12 cellular contexts compared by ENCODE assay signal in genomic region chr5:25119654-25120053, GRCh38.
DNase-seq lines count a peak whose midpoint lies in the region; ATAC-seq and TF ChIP-seq lines count a peak whose summit lies in the region.
"Had no signal": no experiment of that assay in that cellular context is flagged by ENCODE, and none has a peak within 500 bp of the region (broad histone marks: within the 10 kb centered on the region; RNA-seq: fewer than 3 reads in every experiment).

No MANE protein-coding gene starts in this region.

- peak; percentile 41 for TF ChIP-seq CTCF in upper lobe of right lung (IDR thresholded peaks at IDR 0.05)

- DNase-seq in NOMO-1 treated with DMSO at 0.1 percent for 48 hours (lab: John Stamatoyannopoulos, UW; ENCODE audit: unreplicated experiment) (peak; percentile 51), NOMO-1 treated with dmso at 0.1 percent for 144 hours (lab: John Stamatoyannopoulos, UW; ENCODE audit: unreplicated experiment) (no peak), NCI-H446 treated with DMSO at 0.1 percent for 48 hours (lab: John Stamatoyannopoulos, UW) (peak; percentile 37), T47D (ENCODE audit: low read depth in 1 of 2, low spot score in 1 of 2) (peak; percentile 37 to 77), upper lobe of right lung (no peak)
- DNase-seq in activated naive CD8-positive, alpha-beta T cell treated with anti-CD3 and anti-CD28 coated beads, Interleukin-2, amount 50 U/mL, for 24 hours, result no peak
- DNase-seq: HCEC 1CT had no signal

- no peaks in the 10 kb centered on the region for H3K4me1 ChIP-seq in upper lobe of right lung
- H3K4me1 ChIP-seq: BLaER1 had no signal

- H3K4me1 Mint-ChIP-seq in activated naive CD8-positive, alpha-beta T cell treated with anti-CD3 and anti-CD28 coated beads, Interleukin-2, amount 50 U/mL, for 24 hours, result no peaks in the 10 kb centered on the region
- H3K4me1 Mint-ChIP-seq: central memory CD8-positive, alpha-beta T cell had no signal

- H3K9me3 ChIP-seq in upper lobe of right lung, result no peaks in the 10 kb centered on the region
- H3K9me3 ChIP-seq: BLaER1 had no signal

- H3K27ac ChIP-seq in upper lobe of right lung, result no peak overlapping the region
- H3K27ac ChIP-seq: BLaER1 had no signal

- H3K36me3 ChIP-seq in upper lobe of right lung, result no peaks in the 10 kb centered on the region
- H3K36me3 ChIP-seq: BLaER1 had no signal

- H3K27ac Mint-ChIP-seq in activated naive CD8-positive, alpha-beta T cell treated with anti-CD3 and anti-CD28 coated beads, Interleukin-2, amount 50 U/mL, for 24 hours, result no peak overlapping the region
- H3K27ac Mint-ChIP-seq: stimulated activated naive CD8-positive, alpha-beta T cell treated with anti-CD3 and anti-CD28 coated beads, Interleukin-15, Interleukin-2, amounts not matched to agents 100 ng/mL and 50 ng/mL, for 24 hours had no signal

- no peaks in the 10 kb centered on the region for H3K27me3 ChIP-seq in upper lobe of right lung
- H3K27me3 ChIP-seq: BLaER1 had no signal

- H3K36me3 Mint-ChIP-seq in activated naive CD8-positive, alpha-beta T cell treated with anti-CD3 and anti-CD28 coated beads, Interleukin-2, amount 50 U/mL, for 24 hours (ENCODE audit: low read depth), result no peaks in the 10 kb centered on the region

- peak; percentile 39 for ATAC-seq in upper lobe of right lung
- ATAC-seq in GM19351 (IDR thresholded peaks at IDR 0.05; ENCODE audit: unreplicated experiment), result no peak
- no peak for ATAC-seq in HG02981 (IDR thresholded peaks at IDR 0.05; ENCODE audit: unreplicated experiment)
- ATAC-seq in activated naive CD8-positive, alpha-beta T cell treated with anti-CD3 and anti-CD28 coated beads, Interleukin-2, amount 50 U/mL, for 24 hours, result no peak

- intact Hi-C loops in upper lobe of right lung (cut with DNase I), result no loop called here

- no peak overlapping the region for H3K4me3 Mint-ChIP-seq in activated naive CD8-positive, alpha-beta T cell treated with anti-CD3 and anti-CD28 coated beads, Interleukin-2, amount 50 U/mL, for 24 hours
- H3K4me3 Mint-ChIP-seq: central memory CD8-positive, alpha-beta T cell; stimulated activated naive CD8-positive, alpha-beta T cell treated with anti-CD3 and anti-CD28 coated beads, Interleukin-15, Interleukin-2, amounts not matched to agents 100 ng/mL and 50 ng/mL, for 24 hours had no signal

- H3K27me3 Mint-ChIP-seq in activated naive CD8-positive, alpha-beta T cell treated with anti-CD3 and anti-CD28 coated beads, Interleukin-2, amount 50 U/mL, for 24 hours, result no peaks in the 10 kb centered on the region
- H3K27me3 Mint-ChIP-seq: central memory CD8-positive, alpha-beta T cell; stimulated activated naive CD8-positive, alpha-beta T cell treated with anti-CD3 and anti-CD28 coated beads, Interleukin-15, Interleukin-2, amounts not matched to agents 100 ng/mL and 50 ng/mL, for 24 hours had no signal

- in situ Hi-C loops in T47D (cut with HindIII; ENCODE audit: low pct_unique_long_range_greater_than_20kb, low sequenced_read_pairs), result no loop called here

- no peak overlapping the region for H3K4me3 ChIP-seq in upper lobe of right lung
- H3K4me3 ChIP-seq: BLaER1 had no signal

- H3K9me3 Mint-ChIP-seq in activated naive CD8-positive, alpha-beta T cell treated with anti-CD3 and anti-CD28 coated beads, Interleukin-2, amount 50 U/mL, for 24 hours, result peaks cover 11% of the 10 kb centered on the region

Comparison
In these comparisons a context has a peak if more than half of its experiments do, and no peak if none do; other contexts are left out.
1. DNase-seq: peak in NOMO-1 treated with DMSO at 0.1 percent for 48 hours (single experiment), NCI-H446 treated with DMSO at 0.1 percent for 48 hours (single experiment) and T47D (2 of 2); none in NOMO-1 treated with dmso at 0.1 percent for 144 hours (single experiment), upper lobe of right lung (single experiment) and activated naive CD8-positive, alpha-beta T cell treated with anti-CD3 and anti-CD28 coated beads, Interleukin-2, amount 50 U/mL, for 24 hours (single experiment).